In genomic region chr19:38959618-38960017, GRCh38 we compare ENCODE assay signal across 39 cellular contexts. TPM values are rescaled to one million over a fixed set of nuclear protein-coding genes. Genes with fewer than 3 reads are reported as not detected.
"Had no signal": no experiment of that assay in that cellular context is flagged by ENCODE, and none has a peak within 500 bp of the region (broad histone marks: within the 10 kb centered on the region; RNA-seq: fewer than 3 reads in every experiment).

No MANE protein-coding gene starts in this region.

- H3K27me3 Mint-ChIP-seq: activated B cell treated with CpG ODN at 0.5 μM for 24 hours; activated CD4-positive, alpha-beta memory T cell treated with anti-CD3 and anti-CD28 coated beads for 36 hours had no signal

- H3K4me3 ChIP-seq: adrenal gland, body of pancreas, breast epithelium had no signal

- ATAC-seq: activated CD8-positive, alpha-beta T cell treated with anti-CD3 and anti-CD28 coated beads for 36 hours; activated naive CD4-positive, alpha-beta T cell treated with anti-CD3 and anti-CD28 coated beads, Interleukin-2, amount 50 U/mL, for 72 hours; activated T-cell treated with anti-CD3 and anti-CD28 coated beads, Interleukin-2, amount 50 U/mL, for 4 hours; activated T-cell treated with anti-CD3 and anti-CD28 coated beads, Interleukin-2, amount 50 U/mL, for 72 hours; activated T-helper 17 cell treated with anti-CD3 and anti-CD28 coated beads, Interleukin-2, amount 50 U/mL, for 72 hours; body of pancreas; T-cell; T-helper 17 cell had no signal

- H3K9me3 Mint-ChIP-seq: activated B cell treated with CpG ODN at 0.5 μM for 24 hours; activated CD4-positive, alpha-beta memory T cell treated with anti-CD3 and anti-CD28 coated beads for 36 hours; activated CD4-positive, alpha-beta T cell treated with anti-CD3 and anti-CD28 coated beads, Interleukin-2, amount 10 ng/mL, durations not matched to agents 24 days and 14 days; activated CD8-positive, alpha-beta T cell treated with anti-CD3 and anti-CD28 coated beads for 36 hours; activated naive CD4-positive, alpha-beta T cell treated with anti-CD3 and anti-CD28 coated beads for 36 hours; activated naive CD4-positive, alpha-beta T cell treated with anti-CD3 and anti-CD28 coated beads, Interleukin-2, amount 50 U/mL, for 72 hours; activated naive CD8-positive, alpha-beta T cell treated with anti-CD3 and anti-CD28 coated beads for 36 hours; activated T-cell treated with anti-CD3 and anti-CD28 coated beads, Interleukin-2, amount 50 U/mL, for 4 hours; activated T-cell treated with anti-CD3 and anti-CD28 coated beads, Interleukin-2, amount 50 U/mL, for 72 hours; activated T-helper 1 cell treated with anti-CD3 and anti-CD28 coated beads, Interleukin-12 subunit alpha, Interleukin-12 subunit beta, Interleukin-2, Interleukin-4 antibody, amounts not matched to agents 30 ng/mL and 10 ng/mL and 1 ng/mL, durations not matched to agents 14 hours and 24 hours and 36 hours; activated T-helper 17 cell treated with anti-CD3 and anti-CD28 coated beads, Interleukin-2, amount 50 U/mL, for 72 hours; T-cell; T-helper 2 cell treated with Interferon-gamma antibody and Interleukin-4, amounts not matched to agents 5 μg/mL and 100 μg/mL, for 36 hours had no signal

- H3K36me3 Mint-ChIP-seq: activated CD4-positive, alpha-beta memory T cell treated with anti-CD3 and anti-CD28 coated beads for 36 hours; activated naive CD4-positive, alpha-beta T cell treated with anti-CD3 and anti-CD28 coated beads, Interleukin-2, amount 50 U/mL, for 72 hours; activated naive CD8-positive, alpha-beta T cell treated with anti-CD3 and anti-CD28 coated beads for 36 hours; T-cell had no signal

- DNase-seq: activated B cell treated with CpG ODN at 0.5 μM for 24 hours; activated CD4-positive, alpha-beta memory T cell treated with anti-CD3 and anti-CD28 coated beads for 36 hours; activated CD4-positive, alpha-beta T cell treated with anti-CD3 and anti-CD28 coated beads for 4 hours; activated CD4-positive, alpha-beta T cell treated with anti-CD3 and anti-CD28 coated beads, Interleukin-2, amount 10 ng/mL, durations not matched to agents 24 days and 14 days; activated CD4-positive, alpha-beta T cell treated with anti-CD3 and anti-CD28 coated beads, Interleukin-2, amount 50 U/mL, for 1 hour; activated CD4-positive, alpha-beta T cell treated with anti-CD3 and anti-CD28 coated beads, Interleukin-2, amount 50 U/mL, for 4 hours; activated CD4-positive, CD25-positive, alpha-beta regulatory T cell treated with anti-CD3 and anti-CD28 coated beads, Interleukin-2, amount 50 U/mL, for 72 hours; activated CD8-positive, alpha-beta memory T cell treated with anti-CD3 and anti-CD28 coated beads, Interleukin-2, amount 50 U/mL, for 4 hours; activated CD8-positive, alpha-beta T cell treated with anti-CD3 and anti-CD28 coated beads for 36 hours; activated effector memory CD4-positive, alpha-beta T cell treated with anti-CD3 and anti-CD28 coated beads, Interleukin-2, amount 50 U/mL, for 16 hours; activated gamma-delta T cell treated with Interleukin-2 at 50 U/mL for 16 hours; activated naive CD4-positive, alpha-beta T cell; activated naive CD4-positive, alpha-beta T cell treated with anti-CD3 and anti-CD28 coated beads for 36 hours; activated naive CD4-positive, alpha-beta T cell treated with anti-CD3 and anti-CD28 coated beads, Interleukin-2, amount 50 U/mL, for 16 hours; activated naive CD8-positive, alpha-beta T cell treated with anti-CD3 and anti-CD28 coated beads for 36 hours; activated T-cell treated with anti-CD3 and anti-CD28 coated beads for 4 hours; activated T-cell treated with anti-CD3 and anti-CD28 coated beads, Interleukin-2, amount 50 U/mL, for 1 hour; activated T-cell treated with anti-CD3 and anti-CD28 coated beads, Interleukin-2, amount 50 U/mL, for 4 hours; activated T-cell treated with anti-CD3 and anti-CD28 coated beads, Interleukin-2, amount 50 U/mL, for 72 hours; adrenal gland; amniotic stem cell; aorta; body of pancreas; brain microvascular endothelial cell; central memory CD4-positive, alpha-beta T cell; T-cell; T-helper 17 cell; T-helper 9 cell had no signal

- H3K4me1 Mint-ChIP-seq: activated naive CD8-positive, alpha-beta T cell treated with anti-CD3 and anti-CD28 coated beads for 36 hours; activated T-helper 17 cell treated with anti-CD3 and anti-CD28 coated beads, Interleukin-2, amount 50 U/mL, for 72 hours had no signal

- H3K27me3 ChIP-seq: adrenal gland, body of pancreas, brain microvascular endothelial cell, breast epithelium had no signal

- H3K27ac ChIP-seq: adrenal gland, body of pancreas, brain microvascular endothelial cell, breast epithelium, VCaP had no signal

- FAIRE-seq: astrocyte, TTC549 had no signal

- H3K36me3 ChIP-seq: adrenal gland, brain microvascular endothelial cell, breast epithelium had no signal

- H3K9me3 ChIP-seq: adrenal gland, body of pancreas, breast epithelium had no signal

- H3K27ac Mint-ChIP-seq: activated B cell treated with CpG ODN at 0.5 μM for 24 hours; activated CD4-positive, alpha-beta memory T cell treated with anti-CD3 and anti-CD28 coated beads for 36 hours; activated CD4-positive, alpha-beta T cell treated with anti-CD3 and anti-CD28 coated beads, Interleukin-2, amount 10 ng/mL, durations not matched to agents 24 days and 14 days; activated CD8-positive, alpha-beta T cell treated with anti-CD3 and anti-CD28 coated beads for 36 hours; activated naive CD4-positive, alpha-beta T cell treated with anti-CD3 and anti-CD28 coated beads for 36 hours; activated naive CD4-positive, alpha-beta T cell treated with anti-CD3 and anti-CD28 coated beads, Interleukin-2, amount 50 U/mL, for 72 hours; activated naive CD8-positive, alpha-beta T cell treated with anti-CD3 and anti-CD28 coated beads for 36 hours; activated T-cell treated with anti-CD3 and anti-CD28 coated beads, Interleukin-2, amount 50 U/mL, for 72 hours; activated T-helper 1 cell treated with anti-CD3 and anti-CD28 coated beads, Interleukin-12 subunit alpha, Interleukin-12 subunit beta, Interleukin-2, Interleukin-4 antibody, amounts not matched to agents 30 ng/mL and 10 ng/mL and 1 ng/mL, durations not matched to agents 14 hours and 24 hours and 36 hours; activated T-helper 17 cell treated with anti-CD3 and anti-CD28 coated beads, Interleukin-2, amount 50 U/mL, for 72 hours; T-cell; T-helper 17 cell; T-helper 2 cell treated with Interferon-gamma antibody and Interleukin-4, amounts not matched to agents 5 μg/mL and 100 μg/mL, for 36 hours had no signal

- H3K4me1 ChIP-seq: adrenal gland had no signal

- H3K4me3 Mint-ChIP-seq: activated B cell treated with CpG ODN at 0.5 μM for 24 hours; activated CD4-positive, alpha-beta memory T cell treated with anti-CD3 and anti-CD28 coated beads for 36 hours; activated CD4-positive, alpha-beta T cell treated with anti-CD3 and anti-CD28 coated beads, Interleukin-2, amount 10 ng/mL, durations not matched to agents 24 days and 14 days; activated CD8-positive, alpha-beta T cell treated with anti-CD3 and anti-CD28 coated beads for 36 hours; activated naive CD4-positive, alpha-beta T cell treated with anti-CD3 and anti-CD28 coated beads for 36 hours; activated naive CD8-positive, alpha-beta T cell treated with anti-CD3 and anti-CD28 coated beads for 36 hours; activated T-cell treated with anti-CD3 and anti-CD28 coated beads, Interleukin-2, amount 50 U/mL, for 4 hours; activated T-cell treated with anti-CD3 and anti-CD28 coated beads, Interleukin-2, amount 50 U/mL, for 72 hours; activated T-helper 1 cell treated with anti-CD3 and anti-CD28 coated beads, Interleukin-12 subunit alpha, Interleukin-12 subunit beta, Interleukin-2, Interleukin-4 antibody, amounts not matched to agents 30 ng/mL and 10 ng/mL and 1 ng/mL, durations not matched to agents 14 hours and 24 hours and 36 hours; activated T-helper 17 cell treated with anti-CD3 and anti-CD28 coated beads, Interleukin-2, amount 50 U/mL, for 72 hours; T-cell; T-helper 17 cell; T-helper 2 cell treated with Interferon-gamma antibody and Interleukin-4, amounts not matched to agents 5 μg/mL and 100 μg/mL, for 36 hours had no signal

RNA-seq across cellular contexts. Expression of gene FBXO17, which starts 15.9 kb away (rescaled TPM):
- total RNA-seq: activated B cell treated with CpG ODN at 0.5 μM for 24 hours; activated CD4-positive, alpha-beta memory T cell treated with anti-CD3 and anti-CD28 coated beads for 36 hours; activated CD4-positive, alpha-beta T cell treated with anti-CD3 and anti-CD28 coated beads, Interleukin-2, amount 10 ng/mL, durations not matched to agents 24 days and 14 days; activated CD8-positive, alpha-beta memory T cell treated with anti-CD3 and anti-CD28 coated beads for 36 hours; activated CD8-positive, alpha-beta T cell treated with anti-CD3 and anti-CD28 coated beads for 36 hours; activated naive CD8-positive, alpha-beta T cell treated with anti-CD3 and anti-CD28 coated beads for 36 hours; activated T-cell treated with anti-CD3 and anti-CD28 coated beads, Interleukin-2, amount 50 U/mL, for 72 hours; T-helper 1 cell treated with Interleukin-12 subunit alpha and Interleukin-12 subunit beta and Interleukin-4 antibody, amounts not matched to agents 30 ng/mL and 1 ng/mL, for 36 hours had no signal

RNA-seq across cellular contexts. Expression of gene CCER2, which starts 47.6 kb away (rescaled TPM):
- total RNA-seq: aorta, body of pancreas, cardiac septum had no signal
